Comparison of ENCODE assay signal across 2 cellular contexts in genomic region chr4:113080050-113080449, GRCh38.
TF ChIP-seq lines count a peak whose summit lies in the region.

No MANE protein-coding gene starts in this region.

TF ChIP-seq in GM12878, 131 proteins besides CTCF, POLR2A, EP300 and RAD21:
- TF ChIP-seq RAD51 (IDR thresholded peaks at IDR 0.05) (peak; percentile 94), USF2 (IDR thresholded peaks at IDR 0.05; ENCODE audit: borderline replicate concordance, low read depth, low read length) (peak; percentile 6; the same call in 1 of the 2 replicates), ATF3 (IDR thresholded peaks at IDR 0.05; ENCODE audit: borderline replicate concordance, extremely low read depth, low read depth, low read length) (no peak)

TF ChIP-seq in HepG2, 621 proteins besides CTCF, POLR2A, EP300 and RAD21 (continues in another document):
- TF ChIP-seq ZNF652 (CRISPR knock-in tag; IDR thresholded peaks at IDR 0.05; ENCODE audit: borderline replicate concordance, low read depth) (no peak), ZNF790 (CRISPR knock-in tag; IDR thresholded peaks at IDR 0.05; ENCODE audit: borderline replicate concordance) (no peak), SOX5 (CRISPR knock-in tag; IDR thresholded peaks at IDR 0.05; ENCODE audit: borderline replicate concordance) (peak; percentile 74), GATAD1 (CRISPR knock-in tag; IDR thresholded peaks at IDR 0.05) (no peak), RBM39 (IDR thresholded peaks at IDR 0.05; ENCODE audit: low read depth, low read length, poor library complexity, severe bottlenecking) (no peak), ZNF761 (CRISPR knock-in tag; conservative IDR thresholded peaks at IDR 0.05) (no peak), MNT (IDR thresholded peaks at IDR 0.05) (no peak), IKZF5 (CRISPR knock-in tag; IDR thresholded peaks at IDR 0.05) (no peak), ZNF598 (CRISPR knock-in tag; IDR thresholded peaks at IDR 0.05; ENCODE audit: borderline replicate concordance) (no peak), SIX4 (CRISPR knock-in tag; IDR thresholded peaks at IDR 0.05) (no peak), ZNF343 (CRISPR knock-in tag; IDR thresholded peaks at IDR 0.05) (no peak), ATF7 (IDR thresholded peaks at IDR 0.05) (no peak), ATF7 (CRISPR knock-in tag; IDR thresholded peaks at IDR 0.05) (no peak), TRIM24 (CRISPR knock-in tag; IDR thresholded peaks at IDR 0.05) (no peak), JUN (CRISPR knock-in tag; IDR thresholded peaks at IDR 0.05) (no peak), ZSCAN31 (CRISPR knock-in tag; IDR thresholded peaks at IDR 0.05; ENCODE audit: low read depth) (no peak), HNF1B (CRISPR knock-in tag; IDR thresholded peaks at IDR 0.05) (peak; percentile 74; the same call in 1 of the 2 replicates), ARID4A (CRISPR knock-in tag; IDR thresholded peaks at IDR 0.05; ENCODE audit: borderline replicate concordance) (no peak), ZNF207 (IDR thresholded peaks at IDR 0.05; ENCODE audit: borderline replicate concordance) (no peak), HIC2 (CRISPR knock-in tag; IDR thresholded peaks at IDR 0.05; ENCODE audit: low read depth) (no peak), ZFP36 (IDR thresholded peaks at IDR 0.05; ENCODE audit: borderline replicate concordance, low read depth, low read length, partially characterized antibody) (no peak), MTERF4 (CRISPR knock-in tag; IDR thresholded peaks at IDR 0.05) (no peak), ZNF576 (CRISPR knock-in tag; IDR thresholded peaks at IDR 0.05) (no peak), NR1H2 (CRISPR knock-in tag; IDR thresholded peaks at IDR 0.05; ENCODE audit: borderline replicate concordance, low read depth) (no peak), HNRNPUL1 (IDR thresholded peaks at IDR 0.05; ENCODE audit: low read depth, low read length) (peak; percentile 72), NBN (conservative IDR thresholded peaks at IDR 0.05) (no peak), ZNF562 (CRISPR knock-in tag; IDR thresholded peaks at IDR 0.05; ENCODE audit: borderline replicate concordance) (no peak), ZNF333 (CRISPR knock-in tag; IDR thresholded peaks at IDR 0.05; ENCODE audit: borderline replicate concordance) (no peak), ATF4 (CRISPR knock-in tag; IDR thresholded peaks at IDR 0.05) (peak in 1 of 2 experiments; percentile 51; a peak in 2 of 4 replicates), PBX2 (CRISPR knock-in tag; IDR thresholded peaks at IDR 0.05) (no peak), LRRFIP1 (CRISPR knock-in tag; conservative IDR thresholded peaks at IDR 0.05) (no peak), TEAD3 (CRISPR knock-in tag; optimal IDR thresholded peaks at IDR 0.05; ENCODE audit: borderline replicate concordance) (no peak), GLI4 (CRISPR knock-in tag; IDR thresholded peaks at IDR 0.05; ENCODE audit: borderline replicate concordance) (no peak), ZNF615 (CRISPR knock-in tag; IDR thresholded peaks at IDR 0.05; ENCODE audit: borderline replicate concordance) (no peak), ZUFSP (CRISPR knock-in tag; IDR thresholded peaks at IDR 0.05; ENCODE audit: borderline replicate concordance) (no peak), ZFP90 (CRISPR knock-in tag; IDR thresholded peaks at IDR 0.05; ENCODE audit: borderline replicate concordance) (no peak), MIER3 (CRISPR knock-in tag; IDR thresholded peaks at IDR 0.05; ENCODE audit: borderline replicate concordance) (no peak), ZNF703 (CRISPR knock-in tag; IDR thresholded peaks at IDR 0.05; ENCODE audit: borderline replicate concordance) (no peak)
